In the genomic region with DNA sequence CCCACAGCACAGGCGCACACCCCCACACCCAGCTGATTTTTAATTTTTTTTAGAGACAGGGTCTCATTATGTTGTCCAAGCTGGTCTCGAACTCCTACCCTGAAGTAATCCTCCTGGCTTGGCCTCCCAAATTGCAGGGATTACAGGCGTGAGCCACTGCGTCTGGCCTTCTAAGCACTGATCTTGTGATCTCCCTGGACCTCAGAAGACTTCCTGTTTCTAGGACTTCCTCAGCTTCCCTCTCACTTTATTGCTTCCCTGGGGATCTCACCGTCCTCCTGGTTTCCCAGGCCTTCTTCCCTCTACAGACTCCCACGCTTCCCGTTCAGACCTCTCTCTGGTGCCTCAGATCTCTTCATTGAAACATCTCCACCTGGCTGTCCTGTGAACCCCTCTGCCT, we compare ENCODE assay signal across 21 cellular contexts.
"Had no signal": no experiment of that assay in that cellular context is flagged by ENCODE, and none has a peak within 500 bp of the region (broad histone marks: within the 10 kb centered on the region; RNA-seq: fewer than 3 reads in every experiment).

No MANE protein-coding gene starts in this region.

- DNase-seq: activated CD4-positive, alpha-beta T cell treated with anti-CD3 and anti-CD28 coated beads for 48 hours; activated CD8-positive, alpha-beta memory T cell treated with anti-CD3 and anti-CD28 coated beads for 24 hours; activated effector memory CD4-positive, alpha-beta T cell treated with Interleukin-2 at 50 U/mL for 16 hours; activated naive CD4-positive, alpha-beta T cell treated with anti-CD3 and anti-CD28 coated beads, Interleukin-2, amount 10 ng/mL, durations not matched to agents 7 days and 5 days; activated T-cell treated with anti-CD3 and anti-CD28 coated beads, Interleukin-2, amount 50 U/mL, for 48 hours; amygdala; cerebellar nuclear complex; effector CD4-positive, alpha-beta T cell; foreskin keratinocyte; naive B cell; retina; sigmoid colon; stimulated activated CD4-positive, alpha-beta T cell treated with anti-CD3 and anti-CD28 coated beads, Interleukin-15, amount 100 ng/mL, for 24 hours; stimulated activated naive B cell treated with anti-CD40 and anti-IgM and Interleukin-4, amounts not matched to agents 10 μg/mL and 1 μg/mL and 100 μg/mL, for 72 hours; testis had no signal

- H3K27me3 Mint-ChIP-seq: activated naive CD4-positive, alpha-beta T cell treated with anti-CD3 and anti-CD28 coated beads, Interleukin-2, amount 10 ng/mL, durations not matched to agents 7 days and 5 days; naive B cell; progenitor cell of endocrine pancreas; stimulated activated naive B cell treated with anti-CD40 and anti-IgM and Interleukin-4, amounts not matched to agents 10 μg/mL and 1 μg/mL and 100 μg/mL, for 72 hours; type B pancreatic cell had no signal

- H3K4me3 Mint-ChIP-seq: activated naive CD4-positive, alpha-beta T cell treated with anti-CD3 and anti-CD28 coated beads, Interleukin-2, amount 10 ng/mL, durations not matched to agents 7 days and 5 days; naive B cell; neural progenitor cell; stimulated activated naive B cell treated with anti-CD40 and anti-IgM and Interleukin-4, amounts not matched to agents 10 μg/mL and 1 μg/mL and 100 μg/mL, for 72 hours; type B pancreatic cell had no signal

- ATAC-seq: foreskin keratinocyte; stimulated activated naive B cell treated with anti-CD40 and anti-IgM and Interleukin-4, amounts not matched to agents 10 μg/mL and 1 μg/mL and 100 μg/mL, for 72 hours had no signal

- H3K27ac Mint-ChIP-seq: activated naive CD4-positive, alpha-beta T cell treated with anti-CD3 and anti-CD28 coated beads, Interleukin-2, amount 10 ng/mL, durations not matched to agents 7 days and 5 days; neural progenitor cell; progenitor cell of endocrine pancreas; stimulated activated naive B cell treated with anti-CD40 and anti-IgM and Interleukin-4, amounts not matched to agents 10 μg/mL and 1 μg/mL and 100 μg/mL, for 72 hours; type B pancreatic cell had no signal

- H3K4me1 ChIP-seq: foreskin keratinocyte, neural progenitor cell, sigmoid colon had no signal

- H3K4me2 ChIP-seq: neural progenitor cell, smooth muscle cell had no signal

- H3K27me3 ChIP-seq: foreskin keratinocyte, neural progenitor cell, sigmoid colon, testis had no signal

- H2AFZ ChIP-seq: neural progenitor cell had no signal

- H3K9me3 ChIP-seq: sigmoid colon, testis had no signal

- H3K36me3 ChIP-seq: neural progenitor cell had no signal

- H3K9me3 Mint-ChIP-seq: activated naive CD4-positive, alpha-beta T cell treated with anti-CD3 and anti-CD28 coated beads, Interleukin-2, amount 10 ng/mL, durations not matched to agents 7 days and 5 days; naive B cell; neural progenitor cell; stimulated activated naive B cell treated with anti-CD40 and anti-IgM and Interleukin-4, amounts not matched to agents 10 μg/mL and 1 μg/mL and 100 μg/mL, for 72 hours; type B pancreatic cell had no signal

- H3K27ac ChIP-seq: coronary artery, foreskin keratinocyte, neural progenitor cell, sigmoid colon, testis had no signal

- H3K4me1 Mint-ChIP-seq: neural progenitor cell had no signal

- H3K4me3 ChIP-seq: coronary artery, lung, neural progenitor cell, sigmoid colon, smooth muscle cell, testis had no signal

- H3K9ac ChIP-seq: neural progenitor cell had no signal
